1 cellular context compared by ENCODE assay signal in the genomic region with DNA sequence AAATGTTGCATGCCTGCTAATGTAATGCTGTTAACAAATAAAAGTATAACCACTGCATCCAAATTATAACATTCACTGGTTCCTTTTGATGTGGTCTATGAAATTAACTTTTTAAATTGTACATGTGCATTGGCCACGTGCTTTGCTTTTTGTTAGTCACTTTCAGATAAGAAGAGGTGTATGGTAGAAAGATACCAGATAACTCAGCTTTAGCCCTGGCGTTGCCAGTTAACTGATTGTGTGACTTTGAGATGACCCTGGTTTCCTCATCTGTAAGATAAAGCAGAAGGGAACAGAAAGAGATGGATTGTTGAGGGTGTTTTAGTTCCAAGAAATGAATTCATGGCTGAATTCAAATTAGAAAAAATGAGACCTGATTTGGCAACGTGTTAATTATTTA.
TF ChIP-seq lines count a peak whose summit lies in the region.

No MANE protein-coding gene starts in this region.

TF ChIP-seq in K562, 482 proteins besides CTCF, POLR2A, EP300 and RAD21 (continued from another document and continues in another):
- no peak for TF ChIP-seq MLLT1 (IDR thresholded peaks at IDR 0.05)
- TF ChIP-seq DMBX1 (CRISPR knock-in tag; IDR thresholded peaks at IDR 0.05; ENCODE audit: borderline replicate concordance), result no peak
- TF ChIP-seq ZNF316 (IDR thresholded peaks at IDR 0.05), result no peak
- TF ChIP-seq PTTG1 (tag; IDR thresholded peaks at IDR 0.05; ENCODE audit: low read depth), result no peak
- TF ChIP-seq DDX20 (tag; IDR thresholded peaks at IDR 0.05; ENCODE audit: low read depth), result no peak
- TF ChIP-seq HOMEZ (CRISPR knock-in tag; IDR thresholded peaks at IDR 0.05), result no peak
- no peak for TF ChIP-seq FOXK1 (CRISPR knock-in tag; IDR thresholded peaks at IDR 0.05; ENCODE audit: borderline replicate concordance)
- no peak for TF ChIP-seq ZNF134 (CRISPR knock-in tag; conservative IDR thresholded peaks at IDR 0.05)
- TF ChIP-seq, protein P1, sequence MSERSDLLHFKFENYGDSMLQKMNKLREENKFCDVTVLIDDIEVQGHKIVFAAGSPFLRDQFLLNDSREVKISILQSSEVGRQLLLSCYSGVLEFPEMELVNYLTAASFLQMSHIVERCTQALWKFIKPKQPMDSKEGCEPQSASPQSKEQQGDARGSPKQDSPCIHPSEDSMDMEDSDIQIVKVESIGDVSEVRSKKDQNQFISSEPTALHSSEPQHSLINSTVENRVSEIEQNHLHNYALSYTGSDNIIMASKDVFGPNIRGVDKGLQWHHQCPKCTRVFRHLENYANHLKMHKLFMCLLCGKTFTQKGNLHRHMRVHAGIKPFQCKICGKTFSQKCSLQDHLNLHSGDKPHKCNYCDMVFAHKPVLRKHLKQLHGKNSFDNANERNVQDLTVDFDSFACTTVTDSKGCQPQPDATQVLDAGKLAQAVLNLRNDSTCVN (CRISPR knock-in tag; IDR thresholded peaks at IDR 0.05), result no peak
- no peak for TF ChIP-seq CEBPB (tag; IDR thresholded peaks at IDR 0.05)
- no peak for TF ChIP-seq NR1H2 (CRISPR knock-in tag; IDR thresholded peaks at IDR 0.05)
- TF ChIP-seq, protein P2, sequence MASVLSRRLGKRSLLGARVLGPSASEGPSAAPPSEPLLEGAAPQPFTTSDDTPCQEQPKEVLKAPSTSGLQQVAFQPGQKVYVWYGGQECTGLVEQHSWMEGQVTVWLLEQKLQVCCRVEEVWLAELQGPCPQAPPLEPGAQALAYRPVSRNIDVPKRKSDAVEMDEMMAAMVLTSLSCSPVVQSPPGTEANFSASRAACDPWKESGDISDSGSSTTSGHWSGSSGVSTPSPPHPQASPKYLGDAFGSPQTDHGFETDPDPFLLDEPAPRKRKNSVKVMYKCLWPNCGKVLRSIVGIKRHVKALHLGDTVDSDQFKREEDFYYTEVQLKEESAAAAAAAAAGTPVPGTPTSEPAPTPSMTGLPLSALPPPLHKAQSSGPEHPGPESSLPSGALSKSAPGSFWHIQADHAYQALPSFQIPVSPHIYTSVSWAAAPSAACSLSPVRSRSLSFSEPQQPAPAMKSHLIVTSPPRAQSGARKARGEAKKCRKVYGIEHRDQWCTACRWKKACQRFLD (CRISPR knock-in tag; IDR thresholded peaks at IDR 0.05), result no peak
- peak; percentile 77; the same call in 1 of the 2 replicates for TF ChIP-seq SMARCA4 (IDR thresholded peaks at IDR 0.05)
- TF ChIP-seq ZNF79 (CRISPR knock-in tag; IDR thresholded peaks at IDR 0.05; ENCODE audit: low read depth), result no peak
- peak; percentile 33; the same call in 1 of the 2 replicates for TF ChIP-seq MTA2 (IDR thresholded peaks at IDR 0.05; ENCODE audit: low read depth)
- TF ChIP-seq, protein P3, sequence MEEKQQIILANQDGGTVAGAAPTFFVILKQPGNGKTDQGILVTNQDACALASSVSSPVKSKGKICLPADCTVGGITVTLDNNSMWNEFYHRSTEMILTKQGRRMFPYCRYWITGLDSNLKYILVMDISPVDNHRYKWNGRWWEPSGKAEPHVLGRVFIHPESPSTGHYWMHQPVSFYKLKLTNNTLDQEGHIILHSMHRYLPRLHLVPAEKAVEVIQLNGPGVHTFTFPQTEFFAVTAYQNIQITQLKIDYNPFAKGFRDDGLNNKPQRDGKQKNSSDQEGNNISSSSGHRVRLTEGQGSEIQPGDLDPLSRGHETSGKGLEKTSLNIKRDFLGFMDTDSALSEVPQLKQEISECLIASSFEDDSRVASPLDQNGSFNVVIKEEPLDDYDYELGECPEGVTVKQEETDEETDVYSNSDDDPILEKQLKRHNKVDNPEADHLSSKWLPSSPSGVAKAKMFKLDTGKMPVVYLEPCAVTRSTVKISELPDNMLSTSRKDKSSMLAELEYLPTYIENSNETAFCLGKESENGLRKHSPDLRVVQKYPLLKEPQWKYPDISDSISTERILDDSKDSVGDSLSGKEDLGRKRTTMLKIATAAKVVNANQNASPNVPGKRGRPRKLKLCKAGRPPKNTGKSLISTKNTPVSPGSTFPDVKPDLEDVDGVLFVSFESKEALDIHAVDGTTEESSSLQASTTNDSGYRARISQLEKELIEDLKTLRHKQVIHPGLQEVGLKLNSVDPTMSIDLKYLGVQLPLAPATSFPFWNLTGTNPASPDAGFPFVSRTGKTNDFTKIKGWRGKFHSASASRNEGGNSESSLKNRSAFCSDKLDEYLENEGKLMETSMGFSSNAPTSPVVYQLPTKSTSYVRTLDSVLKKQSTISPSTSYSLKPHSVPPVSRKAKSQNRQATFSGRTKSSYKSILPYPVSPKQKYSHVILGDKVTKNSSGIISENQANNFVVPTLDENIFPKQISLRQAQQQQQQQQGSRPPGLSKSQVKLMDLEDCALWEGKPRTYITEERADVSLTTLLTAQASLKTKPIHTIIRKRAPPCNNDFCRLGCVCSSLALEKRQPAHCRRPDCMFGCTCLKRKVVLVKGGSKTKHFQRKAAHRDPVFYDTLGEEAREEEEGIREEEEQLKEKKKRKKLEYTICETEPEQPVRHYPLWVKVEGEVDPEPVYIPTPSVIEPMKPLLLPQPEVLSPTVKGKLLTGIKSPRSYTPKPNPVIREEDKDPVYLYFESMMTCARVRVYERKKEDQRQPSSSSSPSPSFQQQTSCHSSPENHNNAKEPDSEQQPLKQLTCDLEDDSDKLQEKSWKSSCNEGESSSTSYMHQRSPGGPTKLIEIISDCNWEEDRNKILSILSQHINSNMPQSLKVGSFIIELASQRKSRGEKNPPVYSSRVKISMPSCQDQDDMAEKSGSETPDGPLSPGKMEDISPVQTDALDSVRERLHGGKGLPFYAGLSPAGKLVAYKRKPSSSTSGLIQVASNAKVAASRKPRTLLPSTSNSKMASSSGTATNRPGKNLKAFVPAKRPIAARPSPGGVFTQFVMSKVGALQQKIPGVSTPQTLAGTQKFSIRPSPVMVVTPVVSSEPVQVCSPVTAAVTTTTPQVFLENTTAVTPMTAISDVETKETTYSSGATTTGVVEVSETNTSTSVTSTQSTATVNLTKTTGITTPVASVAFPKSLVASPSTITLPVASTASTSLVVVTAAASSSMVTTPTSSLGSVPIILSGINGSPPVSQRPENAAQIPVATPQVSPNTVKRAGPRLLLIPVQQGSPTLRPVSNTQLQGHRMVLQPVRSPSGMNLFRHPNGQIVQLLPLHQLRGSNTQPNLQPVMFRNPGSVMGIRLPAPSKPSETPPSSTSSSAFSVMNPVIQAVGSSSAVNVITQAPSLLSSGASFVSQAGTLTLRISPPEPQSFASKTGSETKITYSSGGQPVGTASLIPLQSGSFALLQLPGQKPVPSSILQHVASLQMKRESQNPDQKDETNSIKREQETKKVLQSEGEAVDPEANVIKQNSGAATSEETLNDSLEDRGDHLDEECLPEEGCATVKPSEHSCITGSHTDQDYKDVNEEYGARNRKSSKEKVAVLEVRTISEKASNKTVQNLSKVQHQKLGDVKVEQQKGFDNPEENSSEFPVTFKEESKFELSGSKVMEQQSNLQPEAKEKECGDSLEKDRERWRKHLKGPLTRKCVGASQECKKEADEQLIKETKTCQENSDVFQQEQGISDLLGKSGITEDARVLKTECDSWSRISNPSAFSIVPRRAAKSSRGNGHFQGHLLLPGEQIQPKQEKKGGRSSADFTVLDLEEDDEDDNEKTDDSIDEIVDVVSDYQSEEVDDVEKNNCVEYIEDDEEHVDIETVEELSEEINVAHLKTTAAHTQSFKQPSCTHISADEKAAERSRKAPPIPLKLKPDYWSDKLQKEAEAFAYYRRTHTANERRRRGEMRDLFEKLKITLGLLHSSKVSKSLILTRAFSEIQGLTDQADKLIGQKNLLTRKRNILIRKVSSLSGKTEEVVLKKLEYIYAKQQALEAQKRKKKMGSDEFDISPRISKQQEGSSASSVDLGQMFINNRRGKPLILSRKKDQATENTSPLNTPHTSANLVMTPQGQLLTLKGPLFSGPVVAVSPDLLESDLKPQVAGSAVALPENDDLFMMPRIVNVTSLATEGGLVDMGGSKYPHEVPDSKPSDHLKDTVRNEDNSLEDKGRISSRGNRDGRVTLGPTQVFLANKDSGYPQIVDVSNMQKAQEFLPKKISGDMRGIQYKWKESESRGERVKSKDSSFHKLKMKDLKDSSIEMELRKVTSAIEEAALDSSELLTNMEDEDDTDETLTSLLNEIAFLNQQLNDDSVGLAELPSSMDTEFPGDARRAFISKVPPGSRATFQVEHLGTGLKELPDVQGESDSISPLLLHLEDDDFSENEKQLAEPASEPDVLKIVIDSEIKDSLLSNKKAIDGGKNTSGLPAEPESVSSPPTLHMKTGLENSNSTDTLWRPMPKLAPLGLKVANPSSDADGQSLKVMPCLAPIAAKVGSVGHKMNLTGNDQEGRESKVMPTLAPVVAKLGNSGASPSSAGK (IDR thresholded peaks at IDR 0.05), result peak; percentile 67
- TF ChIP-seq, protein P4, sequence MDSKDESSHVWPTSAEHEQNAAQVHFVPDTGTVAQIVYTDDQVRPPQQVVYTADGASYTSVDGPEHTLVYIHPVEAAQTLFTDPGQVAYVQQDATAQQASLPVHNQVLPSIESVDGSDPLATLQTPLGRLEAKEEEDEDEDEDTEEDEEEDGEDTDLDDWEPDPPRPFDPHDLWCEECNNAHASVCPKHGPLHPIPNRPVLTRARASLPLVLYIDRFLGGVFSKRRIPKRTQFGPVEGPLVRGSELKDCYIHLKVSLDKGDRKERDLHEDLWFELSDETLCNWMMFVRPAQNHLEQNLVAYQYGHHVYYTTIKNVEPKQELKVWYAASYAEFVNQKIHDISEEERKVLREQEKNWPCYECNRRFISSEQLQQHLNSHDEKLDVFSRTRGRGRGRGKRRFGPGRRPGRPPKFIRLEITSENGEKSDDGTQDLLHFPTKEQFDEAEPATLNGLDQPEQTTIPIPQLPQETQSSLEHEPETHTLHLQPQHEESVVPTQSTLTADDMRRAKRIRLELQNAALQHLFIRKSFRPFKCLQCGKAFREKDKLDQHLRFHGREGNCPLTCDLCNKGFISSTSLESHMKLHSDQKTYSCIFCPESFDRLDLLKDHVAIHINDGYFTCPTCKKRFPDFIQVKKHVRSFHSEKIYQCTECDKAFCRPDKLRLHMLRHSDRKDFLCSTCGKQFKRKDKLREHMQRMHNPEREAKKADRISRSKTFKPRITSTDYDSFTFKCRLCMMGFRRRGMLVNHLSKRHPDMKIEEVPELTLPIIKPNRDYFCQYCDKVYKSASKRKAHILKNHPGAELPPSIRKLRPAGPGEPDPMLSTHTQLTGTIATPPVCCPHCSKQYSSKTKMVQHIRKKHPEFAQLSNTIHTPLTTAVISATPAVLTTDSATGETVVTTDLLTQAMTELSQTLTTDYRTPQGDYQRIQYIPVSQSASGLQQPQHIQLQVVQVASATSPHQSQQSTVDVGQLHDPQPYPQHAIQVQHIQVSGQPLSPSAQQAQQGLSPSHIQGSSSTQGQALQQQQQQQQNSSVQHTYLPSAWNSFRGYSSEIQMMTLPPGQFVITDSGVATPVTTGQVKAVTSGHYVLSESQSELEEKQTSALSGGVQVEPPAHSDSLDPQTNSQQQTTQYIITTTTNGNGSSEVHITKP (IDR thresholded peaks at IDR 0.05; ENCODE audit: partially characterized antibody), result no peak
- TF ChIP-seq FOXP4 (CRISPR knock-in tag; IDR thresholded peaks at IDR 0.05; ENCODE audit: borderline replicate concordance), result no peak
- no peak for TF ChIP-seq ZKSCAN1 (IDR thresholded peaks at IDR 0.05; ENCODE audit: low read depth, low read length)
- no peak for TF ChIP-seq CHD2 (IDR thresholded peaks at IDR 0.05; ENCODE audit: low read depth, low read length)
- TF ChIP-seq CHD1 (IDR thresholded peaks at IDR 0.05; ENCODE audit: low read length), result no peak
- TF ChIP-seq DEAF1 (CRISPR knock-in tag; IDR thresholded peaks at IDR 0.05), result no peak
